28 cellular contexts compared by ENCODE assay signal in the genomic region with DNA sequence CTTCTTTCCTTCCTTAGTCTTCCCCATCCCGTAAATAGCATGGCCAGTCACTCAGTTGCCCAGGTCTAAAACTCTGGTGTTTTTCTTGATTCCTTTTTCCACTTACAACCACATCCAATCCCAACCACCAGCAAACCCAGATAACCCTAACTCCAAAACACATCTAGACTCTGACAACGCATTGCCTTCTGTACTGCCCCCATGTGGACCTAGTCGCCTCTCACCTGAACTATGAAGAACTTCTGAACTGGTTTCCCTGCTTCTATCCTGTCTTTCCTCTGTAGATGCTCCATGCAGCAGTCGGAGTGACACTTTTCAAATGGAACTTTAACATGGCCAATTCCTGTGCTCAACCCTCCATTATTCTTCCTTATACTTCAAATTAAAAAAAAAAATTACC. TPM values are rescaled to one million over a fixed set of nuclear protein-coding genes. Genes with fewer than 3 reads are reported as not detected.
"Had no signal": no experiment of that assay in that cellular context is flagged by ENCODE, and none has a peak within 500 bp of the region (broad histone marks: within the 10 kb centered on the region; RNA-seq: fewer than 3 reads in every experiment).

No MANE protein-coding gene starts in this region.

- H3K4me1 Mint-ChIP-seq: activated CD4-positive, alpha-beta T cell treated with anti-CD3 and anti-CD28 coated beads for 36 hours; activated naive CD8-positive, alpha-beta T cell treated with anti-CD3 and anti-CD28 coated beads, Interleukin-2, amount 10 ng/mL, durations not matched to agents 7 days and 5 days had no signal

- H3K9ac ChIP-seq: KMS-11 had no signal

- H3K4me2 ChIP-seq: KMS-11 had no signal

- DNase-seq: activated CD4-positive, alpha-beta T cell treated with anti-CD3 and anti-CD28 coated beads for 36 hours; activated CD4-positive, alpha-beta T cell treated with anti-CD3 and anti-CD28 coated beads, Interleukin-2, amount 50 U/mL, for 1 hour; activated CD8-positive, alpha-beta memory T cell treated with anti-CD3 and anti-CD28 coated beads, Interleukin-2, amount 50 U/mL, for 4 hours; activated CD8-positive, alpha-beta T cell treated with anti-CD3 and anti-CD28 coated beads for 36 hours; activated naive CD4-positive, alpha-beta T cell treated with anti-CD3 and anti-CD28 coated beads, Interleukin-2, amount 50 U/mL, for 16 hours; activated naive CD8-positive, alpha-beta T cell treated with anti-CD3 and anti-CD28 coated beads, Interleukin-2, amount 10 ng/mL, durations not matched to agents 7 days and 5 days; activated T-cell treated with anti-CD3 and anti-CD28 coated beads, Interleukin-2, amount 50 U/mL, for 72 hours; adrenal gland; central memory CD4-positive, alpha-beta T cell; MM.1S; NCI-H1105; NCI-H1436; NCI-H1694 treated with DMSO at 0.1 percent for 48 hours; NCI-H2029 treated with DMSO at 0.1 percent for 48 hours; NCI-H345; NCI-H510A; NCI-H526 treated with DMSO at 0.1 percent for 48 hours; NCI-H82; NK-92 treated with Interleukin-12 subunit alpha and Interleukin-12 subunit beta, amount 100 ng/mL, for 24 hours; SHP77 treated with DMSO at 0.1 percent for 48 hours; T-helper 1 cell had no signal

- H3K9me3 Mint-ChIP-seq: activated CD8-positive, alpha-beta T cell treated with anti-CD3 and anti-CD28 coated beads for 36 hours; activated T-helper 2 cell treated with anti-CD3 and anti-CD28 coated beads, Interferon-gamma antibody, Interleukin-2, Interleukin-4, amounts not matched to agents 10 μg/mL and 5 μg/mL and 100 μg/mL, durations not matched to agents 14 hours and 24 hours and 36 hours had no signal

- H3K4me3 ChIP-seq: adrenal gland had no signal

- H3K36me3 Mint-ChIP-seq: activated naive CD8-positive, alpha-beta T cell treated with anti-CD3 and anti-CD28 coated beads, Interleukin-2, amount 10 ng/mL, durations not matched to agents 7 days and 5 days had no signal

- H3K27ac ChIP-seq: adrenal gland, KMS-11, VCaP had no signal

- FAIRE-seq: bronchial epithelial cell, RCC 7860 had no signal

- H3K9me3 ChIP-seq: adrenal gland had no signal

- H3K4me3 Mint-ChIP-seq: activated CD4-positive, alpha-beta T cell treated with anti-CD3 and anti-CD28 coated beads for 36 hours; activated CD8-positive, alpha-beta T cell treated with anti-CD3 and anti-CD28 coated beads for 36 hours; activated naive CD8-positive, alpha-beta T cell treated with anti-CD3 and anti-CD28 coated beads, Interleukin-2, amount 10 ng/mL, durations not matched to agents 7 days and 5 days; activated T-cell treated with anti-CD3 and anti-CD28 coated beads, Interleukin-2, amount 50 U/mL, for 72 hours had no signal

- H3K27ac Mint-ChIP-seq: activated CD4-positive, alpha-beta T cell treated with anti-CD3 and anti-CD28 coated beads for 36 hours; activated CD8-positive, alpha-beta T cell treated with anti-CD3 and anti-CD28 coated beads for 36 hours; activated naive CD8-positive, alpha-beta T cell treated with anti-CD3 and anti-CD28 coated beads, Interleukin-2, amount 10 ng/mL, durations not matched to agents 7 days and 5 days; activated T-cell treated with anti-CD3 and anti-CD28 coated beads, Interleukin-2, amount 50 U/mL, for 72 hours; activated T-helper 2 cell treated with anti-CD3 and anti-CD28 coated beads, Interferon-gamma antibody, Interleukin-2, Interleukin-4, amounts not matched to agents 10 μg/mL and 5 μg/mL and 100 μg/mL, durations not matched to agents 14 hours and 24 hours and 36 hours had no signal

- H3K27me3 ChIP-seq: adrenal gland had no signal

- H3K36me3 ChIP-seq: adrenal gland had no signal

- ATAC-seq: activated CD4-positive, alpha-beta T cell treated with anti-CD3 and anti-CD28 coated beads for 36 hours; activated CD8-positive, alpha-beta T cell treated with anti-CD3 and anti-CD28 coated beads for 36 hours; activated T-cell treated with anti-CD3 and anti-CD28 coated beads, Interleukin-2, amount 50 U/mL, for 72 hours had no signal

- H3K27me3 Mint-ChIP-seq: activated CD8-positive, alpha-beta T cell treated with anti-CD3 and anti-CD28 coated beads for 36 hours had no signal

- H3K4me1 ChIP-seq: adrenal gland had no signal

RNA-seq across cellular contexts. Expression of gene ST6GAL2, which starts 26.5 kb away (rescaled TPM):
- total RNA-seq: activated CD4-positive, alpha-beta T cell treated with anti-CD3 and anti-CD28 coated beads for 36 hours; activated CD8-positive, alpha-beta T cell treated with anti-CD3 and anti-CD28 coated beads for 36 hours; activated naive CD8-positive, alpha-beta T cell treated with anti-CD3 and anti-CD28 coated beads, Interleukin-2, amount 10 ng/mL, durations not matched to agents 7 days and 5 days; activated T-cell treated with anti-CD3 and anti-CD28 coated beads, Interleukin-2, amount 50 U/mL, for 72 hours; activated T-helper 2 cell treated with anti-CD3 and anti-CD28 coated beads, Interferon-gamma antibody, Interleukin-2, Interleukin-4, amounts not matched to agents 10 μg/mL and 5 μg/mL and 100 μg/mL, durations not matched to agents 14 hours and 24 hours and 36 hours; bronchial epithelial cell; SK-MEL-5; T-helper 2 cell treated with Interferon-gamma antibody and Interleukin-4, amounts not matched to agents 100 ng/mL and 5 ng/mL, for 36 hours had no signal
